In genomic region chr2:148999451-148999891, GRCh38 we compare ENCODE assay signal across 20 cellular contexts. TPM values are rescaled to one million over a fixed set of nuclear protein-coding genes. Genes with fewer than 3 reads are reported as not detected.
DNase-seq lines count a peak whose midpoint lies in the region; TF ChIP-seq lines count a peak whose summit lies in the region.
"Had no signal": no experiment of that assay in that cellular context is flagged by ENCODE, and none has a peak within 500 bp of the region (broad histone marks: within the 10 kb centered on the region; RNA-seq: fewer than 3 reads in every experiment).

No MANE protein-coding gene starts in this region.

- no peak overlapping the region for H3K9ac ChIP-seq in neural progenitor cell

- no peak overlapping the region for H3K4me3 Mint-ChIP-seq in neural progenitor cell
- H3K4me3 Mint-ChIP-seq: activated CD4-positive, alpha-beta memory T cell treated with anti-CD3 and anti-CD28 coated beads for 36 hours; activated naive CD8-positive, alpha-beta T cell treated with anti-CD3 and anti-CD28 coated beads, Interleukin-2, amount 10 ng/mL, durations not matched to agents 7 days and 5 days; IgD-negative memory B cell; natural killer cell had no signal

- no peak overlapping the region for H3K27ac Mint-ChIP-seq in neural progenitor cell
- H3K27ac Mint-ChIP-seq: activated CD4-positive, alpha-beta memory T cell treated with anti-CD3 and anti-CD28 coated beads for 36 hours; activated naive CD8-positive, alpha-beta T cell treated with anti-CD3 and anti-CD28 coated beads, Interleukin-2, amount 10 ng/mL, durations not matched to agents 7 days and 5 days; IgD-negative memory B cell; natural killer cell had no signal

- peak overlapping the region; percentile 16 for H3K27ac ChIP-seq in neural progenitor cell
- H3K27ac ChIP-seq: cardiac muscle cell, stomach had no signal

- H3K36me3 Mint-ChIP-seq in neural progenitor cell = peaks cover 48% of the 10 kb centered on the region
- H3K36me3 Mint-ChIP-seq: natural killer cell had no signal

- DNase-seq in DMS 273 treated with DMSO at 0.1 percent for 48 hours (lab: John Stamatoyannopoulos, UW) (peak; percentile 76), NCI-H2029 (lab: John Stamatoyannopoulos, UW) (peak; percentile 50), fibroblast of villous mesenchyme (ENCODE audit: low read depth) (peak; percentile 65), neural progenitor cell (ENCODE audit: low spot score) (peak; percentile 28), NAMALWA (ENCODE audit: low spot score) (no peak), OCI-M1 (lab: John Stamatoyannopoulos, UW) (no peak), H4 (ENCODE audit: low spot score) (no peak), NCI-H2171 treated with DMSO at 0.1 percent for 48 hours (lab: John Stamatoyannopoulos, UW) (no peak)
- DNase-seq: activated CD4-positive, alpha-beta memory T cell treated with anti-CD3 and anti-CD28 coated beads for 36 hours; activated naive CD8-positive, alpha-beta T cell treated with anti-CD3 and anti-CD28 coated beads, Interleukin-2, amount 10 ng/mL, durations not matched to agents 7 days and 5 days; activated T-cell treated with anti-CD3 and anti-CD28 coated beads, Interleukin-2, amount 50 U/mL, for 48 hours; COR-L47; effector CD4-positive, alpha-beta T cell; HCEC 1CT; natural killer cell; retina; stomach had no signal

- TF ChIP-seq CTCF in fibroblast of villous mesenchyme (IDR thresholded peaks at IDR 0.05; ENCODE audit: insufficient read depth, low read depth, low read length) = no peak
- no peak for TF ChIP-seq CTCF in neural progenitor cell (IDR thresholded peaks at IDR 0.05)

- H3K27me3 Mint-ChIP-seq in neural progenitor cell (ENCODE audit: insufficient read depth, low read depth) = no peaks in the 10 kb centered on the region
- H3K27me3 Mint-ChIP-seq: activated CD4-positive, alpha-beta memory T cell treated with anti-CD3 and anti-CD28 coated beads for 36 hours; activated naive CD8-positive, alpha-beta T cell treated with anti-CD3 and anti-CD28 coated beads, Interleukin-2, amount 10 ng/mL, durations not matched to agents 7 days and 5 days; IgD-negative memory B cell had no signal

- H3K27me3 ChIP-seq in neural progenitor cell = no peaks in the 10 kb centered on the region
- H3K27me3 ChIP-seq: cardiac muscle cell, stomach had no signal

- H3K36me3 ChIP-seq in neural progenitor cell = peaks cover 16% of the 10 kb centered on the region
- H3K36me3 ChIP-seq: cardiac muscle cell, stomach had no signal

- H3K4me2 ChIP-seq in neural progenitor cell = peak overlapping the region; percentile 60

- no peaks in the 10 kb centered on the region for H3K9me3 ChIP-seq in neural progenitor cell (ENCODE audit: low read depth)
- H3K9me3 ChIP-seq: stomach had no signal

- H3K9me3 Mint-ChIP-seq in neural progenitor cell = no peaks in the 10 kb centered on the region
- H3K9me3 Mint-ChIP-seq: activated CD4-positive, alpha-beta memory T cell treated with anti-CD3 and anti-CD28 coated beads for 36 hours; activated naive CD8-positive, alpha-beta T cell treated with anti-CD3 and anti-CD28 coated beads, Interleukin-2, amount 10 ng/mL, durations not matched to agents 7 days and 5 days; IgD-negative memory B cell; natural killer cell had no signal

- no peaks in the 10 kb centered on the region for H3K79me2 ChIP-seq in neural progenitor cell (ENCODE audit: low read depth)

- H3K4me3 ChIP-seq in fibroblast of villous mesenchyme (ENCODE audit: low read depth, low read length) = no peak overlapping the region
- H3K4me3 ChIP-seq in neural progenitor cell = peak overlapping the region; percentile 29
- H3K4me3 ChIP-seq: cardiac muscle cell, stomach had no signal

- peaks cover 15% of the 10 kb centered on the region for H3K4me1 Mint-ChIP-seq in neural progenitor cell
- H3K4me1 Mint-ChIP-seq: activated naive CD8-positive, alpha-beta T cell treated with anti-CD3 and anti-CD28 coated beads, Interleukin-2, amount 10 ng/mL, durations not matched to agents 7 days and 5 days; IgD-negative memory B cell; natural killer cell had no signal

- no peak overlapping the region for H2AFZ ChIP-seq in neural progenitor cell (replicated peaks)

- H3F3A ChIP-seq in neural progenitor cell (ENCODE audit: low read depth) = peaks cover 20% of the 10 kb centered on the region

- H3K4me1 ChIP-seq in neural progenitor cell = peaks cover 22% of the 10 kb centered on the region
- H3K4me1 ChIP-seq: stomach had no signal

- H4K20me1 ChIP-seq in neural progenitor cell (ENCODE audit: low read depth) = peaks cover 12% of the 10 kb centered on the region

RNA-seq across cellular contexts. Expression of gene LYPD6B, which starts 39.0 kb away (rescaled TPM):
- total RNA-seq in fibroblast of villous mesenchyme (1.9 and 3.0 TPM in 2 replicates), neural progenitor cell (ENCODE audit: low replicate concordance) (0.34 TPM in 1 of 2 replicates, not detected in the other)
- 112 and 133 TPM in 2 replicates for total RNA-seq in H4 (2014; rRNA removed; shearing (Covaris generic))
- total RNA-seq: activated CD4-positive, alpha-beta memory T cell treated with anti-CD3 and anti-CD28 coated beads for 36 hours; activated naive CD8-positive, alpha-beta T cell treated with anti-CD3 and anti-CD28 coated beads, Interleukin-2, amount 10 ng/mL, durations not matched to agents 7 days and 5 days; fibroblast of lung; natural killer cell had no signal

Comparison
In these comparisons a context has a peak if more than half of its experiments do, and no peak if none do; other contexts are left out.
1. DNase-seq: peak in DMS 273 treated with DMSO at 0.1 percent for 48 hours (single experiment), NCI-H2029 (single experiment), fibroblast of villous mesenchyme (single experiment) and neural progenitor cell (single experiment); none in NAMALWA (single experiment), OCI-M1 (single experiment), H4 (single experiment) and NCI-H2171 treated with DMSO at 0.1 percent for 48 hours (single experiment).
2. RNA of gene LYPD6B, which starts 39.0 kb away (total RNA-seq): 112 to 133 TPM in H4; 1.9 to 3.0 TPM in fibroblast of villous mesenchyme and 0.34 TPM in neural progenitor cell; every median in the first group is over 10 times any median in the second.